9 cellular contexts compared by ENCODE assay signal in the genomic region with DNA sequence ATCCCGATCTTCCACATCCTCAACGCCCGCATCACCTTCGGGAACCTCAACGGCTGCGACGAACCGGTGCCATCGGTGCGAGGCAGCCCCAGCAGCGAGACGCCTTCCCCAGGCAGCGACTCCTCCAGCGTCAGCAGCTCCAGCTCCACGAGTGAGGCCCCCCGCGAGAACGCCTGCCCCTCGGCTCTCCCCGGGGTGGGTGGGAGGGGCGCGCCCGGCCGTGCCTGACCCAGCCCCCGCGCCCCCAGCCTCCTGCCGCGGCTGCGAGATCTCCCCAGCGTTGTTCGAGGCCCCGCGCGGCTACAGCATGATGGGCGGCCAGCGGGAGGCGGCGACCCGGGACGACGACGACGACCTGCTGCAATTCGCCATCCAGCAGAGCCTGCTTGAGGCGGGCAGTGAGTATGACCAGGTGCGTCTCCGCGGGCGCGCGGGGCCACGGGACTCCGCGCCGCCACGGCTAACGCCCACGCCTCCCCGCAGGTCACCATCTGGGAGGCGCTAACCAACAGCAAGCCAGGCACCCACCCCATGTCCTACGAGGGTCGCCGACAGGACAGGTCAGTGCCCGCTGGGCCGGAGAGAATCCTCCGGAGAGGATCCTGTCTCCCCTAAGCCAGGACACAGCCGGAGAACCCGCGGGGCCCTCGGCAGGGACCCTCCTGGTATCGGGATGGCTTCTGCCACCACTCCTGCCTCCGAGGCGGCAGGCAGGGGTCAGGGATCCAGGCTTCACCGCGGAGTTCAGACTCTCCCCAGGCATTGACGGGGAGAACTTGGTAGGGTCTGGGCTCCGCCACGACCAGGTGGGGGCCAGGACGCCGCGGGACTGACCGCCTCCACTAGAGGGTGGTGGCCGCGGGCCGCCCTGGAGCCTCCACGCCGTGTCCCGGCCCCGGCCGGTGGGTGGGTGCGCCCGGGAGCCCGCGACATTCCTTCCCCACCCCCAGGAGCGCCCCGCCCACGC. TPM values are rescaled to one million over a fixed set of nuclear protein-coding genes. Genes with fewer than 3 reads are reported as not detected.
DNase-seq lines count a peak whose midpoint lies in the region; ATAC-seq, FAIRE-seq and TF ChIP-seq lines count a peak whose summit lies in the region.
"Had no signal": no experiment of that assay in that cellular context is flagged by ENCODE, and none has a peak within 500 bp of the region (broad histone marks: within the 10 kb centered on the region; RNA-seq: fewer than 3 reads in every experiment).

No MANE protein-coding gene starts in this region.

- no peak for TF ChIP-seq RAD21 in K562 (CRISPR knock-in tag; conservative IDR thresholded peaks at IDR 0.05 in 1 of 2, IDR thresholded peaks at IDR 0.05 in 1 of 2)

- POLR2A ChIA-PET in K562 (lab: Yijun Ruan, JAX): interaction anchor here (1.2 kb wide), 1 partner anchor 17 kb away, joined by 3 read pairs; no protein-coding TSS in a partner anchor

- no peaks in the 10 kb centered on the region; the same call in 1 of the 2 replicates for H4K20me1 ChIP-seq in K562 (replicated peaks; ENCODE audit: control insufficient read depth, insufficient read depth, low read length)

- H3K27ac ChIP-seq in K562 (ENCODE audit: extremely low read depth, low read depth, low read length): no peak overlapping the region
- H3K27ac ChIP-seq in lower lobe of right lung: no peak overlapping the region
- H3K27ac ChIP-seq in thymus (ENCODE audit: low read depth): no peak overlapping the region

- no TSS peak for BruUV-seq in K562 (replicated peaks; lab: Mats Ljungman, UMichigan)

- peaks cover 6% of the 10 kb centered on the region for H3K9me1 ChIP-seq in K562 (ENCODE audit: control insufficient read depth, insufficient read depth, low read length)

- H3K36me3 ChIP-seq in K562 (ENCODE audit: control insufficient read depth, insufficient read depth, low read length): peaks cover 3% of the 10 kb centered on the region; the same call in 1 of the 3 replicates
- H3K36me3 ChIP-seq in lower lobe of right lung: no peaks in the 10 kb centered on the region
- H3K36me3 ChIP-seq in thymus (ENCODE audit: control insufficient read depth, insufficient read depth): no peaks in the 10 kb centered on the region

- peaks cover 32% of the 10 kb centered on the region for H3K4me1 Mint-ChIP-seq in activated naive CD4-positive, alpha-beta T cell treated with anti-CD3 and anti-CD28 coated beads, Interleukin-2, amount 50 U/mL, for 24 hours
- H3K4me1 Mint-ChIP-seq in glutamatergic neuron (ENCODE audit: low read depth, unreplicated experiment): peaks cover 6% of the 10 kb centered on the region

- peaks cover 17 to 51% of the 10 kb centered on the region in 2 experiments for H3K4me1 ChIP-seq in K562 (replicated peaks in 1 of 2; ENCODE audit: control insufficient read depth in 2 of 2, insufficient read depth in 2 of 2, low read length in 2 of 2)
- peaks cover 48% of the 10 kb centered on the region for H3K4me1 ChIP-seq in lower lobe of right lung
- peaks cover 37% of the 10 kb centered on the region for H3K4me1 ChIP-seq in thymus (ENCODE audit: control insufficient read depth, insufficient read depth, low read length)

- no peak for TF ChIP-seq CTCF in K562 (IDR thresholded peaks at IDR 0.05 in 2 of 3, conservative IDR thresholded peaks at IDR 0.05 in 1 of 3; ENCODE audit: insufficient read depth in 2 of 3, low read depth in 1 of 3, low read length in 3 of 3)
- no peak for TF ChIP-seq CTCF in lower lobe of right lung (IDR thresholded peaks at IDR 0.05)
- TF ChIP-seq CTCF in glutamatergic neuron (IDR thresholded peaks at IDR 0.05; ENCODE audit: partially characterized antibody, unreplicated experiment): no peak

- H3K4me3 ChIP-seq in K562 (no peak overlapping the region), lower lobe of right lung (peak overlapping the region; percentile 47), thymus (ENCODE audit: low read length) (peak overlapping the region; percentile 37)

- H3K9ac ChIP-seq in K562 (ENCODE audit: insufficient read depth in 1 of 2, low read depth in 2 of 2, low read length in 2 of 2): no peak overlapping the region

- no peak overlapping the region for H3K4me2 ChIP-seq in K562 (ENCODE audit: insufficient read depth, low read length)

- 94% methylated on average over 29 of the region's 97 CpGs for WGBS in K562 (ENCODE audit: insufficient coverage, low coverage, missing lambda C conversion rate)
- WGBS in thymus: 51% methylated on average over 97 of the region's 97 CpGs

- FAIRE-seq in K562 (lab: Jason Lieb, UNC): no peak

- H3K4me3 Mint-ChIP-seq in activated naive CD4-positive, alpha-beta T cell treated with anti-CD3 and anti-CD28 coated beads, Interleukin-2, amount 50 U/mL, for 24 hours: peak overlapping the region; percentile 68
- no peak overlapping the region for H3K4me3 Mint-ChIP-seq in glutamatergic neuron (ENCODE audit: unreplicated experiment)

- H3K27me3 ChIP-seq in K562 (ENCODE audit: control insufficient read depth in 2 of 2, insufficient read depth in 2 of 2, low read length in 2 of 2) (no peaks in the 10 kb centered on the region), lower lobe of right lung (ENCODE audit: low read depth) (peaks cover 11% of the 10 kb centered on the region), thymus (ENCODE audit: control insufficient read depth, insufficient read depth) (peaks cover 25% of the 10 kb centered on the region)

- no peak overlapping the region for H3K27ac Mint-ChIP-seq in activated naive CD4-positive, alpha-beta T cell treated with anti-CD3 and anti-CD28 coated beads, Interleukin-2, amount 50 U/mL, for 24 hours
- H3K27ac Mint-ChIP-seq in glutamatergic neuron (ENCODE audit: unreplicated experiment): no peak overlapping the region

- in situ Hi-C loops in K562 (cut with MboI): no loop called here

- no peaks in the 10 kb centered on the region for H3K36me3 Mint-ChIP-seq in activated naive CD4-positive, alpha-beta T cell treated with anti-CD3 and anti-CD28 coated beads, Interleukin-2, amount 50 U/mL, for 24 hours
- peaks cover 6% of the 10 kb centered on the region for H3K36me3 Mint-ChIP-seq in glutamatergic neuron (ENCODE audit: unreplicated experiment)

- no peaks in the 10 kb centered on the region for H3K79me2 ChIP-seq in K562 (ENCODE audit: control insufficient read depth, insufficient read depth, low read length)

- TF ChIP-seq EP300 in K562 (IDR thresholded peaks at IDR 0.05; ENCODE audit: low read length): no peak

- intact Hi-C loops in K562 (cut with micrococcal nuclease) (loop anchor here (10.0 kb wide), 1 partner anchor 468 kb away; no protein-coding TSS in a partner anchor), lower lobe of right lung (cut with DNase I) (no loop called here)

- H2AFZ ChIP-seq in K562 (ENCODE audit: low read depth, low read length): no peak overlapping the region

- no peak for DNase-seq in activated naive CD4-positive, alpha-beta T cell treated with anti-CD3 and anti-CD28 coated beads, Interleukin-2, amount 50 U/mL, for 16 hours
- DNase-seq in K562 (ENCODE audit: extremely low read depth in 1 of 4, low spot score in 3 of 4) (no peak), lower lobe of right lung (no peak), glutamatergic neuron (no peak)
- DNase-seq in stimulated activated CD4-positive, alpha-beta T cell treated with anti-CD3 and anti-CD28 coated beads, Interleukin-4, amount 100 ng/mL, for 1 hour: no peak
- DNase-seq: NCI-H510A had no signal

- CTCF ChIA-PET in K562 (lab: Yijun Ruan, JAX; ENCODE audit: low intra/inter-chr PET ratio): no interaction called here

- no peaks in the 10 kb centered on the region for H3K9me3 ChIP-seq in K562 (replicated peaks; ENCODE audit: control insufficient read depth, insufficient read depth, low read depth, low read length)
- no peaks in the 10 kb centered on the region for H3K9me3 ChIP-seq in lower lobe of right lung
- H3K9me3 ChIP-seq in thymus (ENCODE audit: control insufficient read depth): no peaks in the 10 kb centered on the region

- H3K9me3 Mint-ChIP-seq in activated naive CD4-positive, alpha-beta T cell treated with anti-CD3 and anti-CD28 coated beads, Interleukin-2, amount 50 U/mL, for 24 hours: no peaks in the 10 kb centered on the region
- peaks cover 10% of the 10 kb centered on the region for H3K9me3 Mint-ChIP-seq in glutamatergic neuron (ENCODE audit: unreplicated experiment)

- TF ChIP-seq POLR2A in K562 (conservative IDR thresholded peaks at IDR 0.05): no peak

- ATAC-seq in K562 (no peak), lower lobe of right lung (peak in 1 of 2 donors; percentile 0), GM21576 (IDR thresholded peaks at IDR 0.05; ENCODE audit: unreplicated experiment) (no peak)

- H3K27me3 Mint-ChIP-seq in activated naive CD4-positive, alpha-beta T cell treated with anti-CD3 and anti-CD28 coated beads, Interleukin-2, amount 50 U/mL, for 24 hours: no peaks in the 10 kb centered on the region
- H3K27me3 Mint-ChIP-seq in glutamatergic neuron (ENCODE audit: unreplicated experiment): peaks cover 17% of the 10 kb centered on the region

RNA-seq across cellular contexts. Expression of gene CORO6, which starts 10.0 kb away (rescaled TPM):
- total RNA-seq in K562 (2011; cell fraction: chromatin; rRNA removed; ENCODE audit: low replicate concordance): 15.2 and 53.0 TPM in 2 replicates
- 19.7 and 21.4 TPM in 2 replicates for total RNA-seq in K562 (2011; cell fraction: nucleolus; rRNA removed)
- total RNA-seq in K562 (2011; cell fraction: nucleoplasm; rRNA removed): 13.7 and 15.3 TPM in 2 replicates
- total RNA-seq in K562 (2014; rRNA removed) (2.8 and 2.9 TPM in 2 replicates), K562 (2014; rRNA removed; fragmentation: Illumina TruSeq; extraction: Trizol) (0.47 and 0.64 TPM in 2 replicates), K562 (2015; rRNA removed; fragmentation: Illumina TruSeq; extraction: Trizol) (1.7 and 2.5 TPM in 2 replicates), K562 (2021) (4.4 TPM in 2 replicates), lower lobe of right lung (6.6 TPM), glutamatergic neuron (ENCODE audit: unreplicated experiment) (1.4 TPM)
- polyA plus RNA-seq in K562 (2011; rRNA removed) (9.8 and 11.9 TPM in 2 replicates), K562 (2014; fragmentation: Illumina TruSeq; extraction: Trizol) (2.4 and 3.1 TPM in 2 replicates), K562 (2014; fragmentation: Nextera tagmentation; extraction: Ambion mirVana) (under 1 TPM; 0.04 to 0.11 TPM), K562 (2014; rRNA removed) (6.6 and 9.1 TPM in 2 replicates), thymus (17.0 TPM)
- 4.9 and 9.8 TPM in 2 replicates for polyA plus RNA-seq in K562 (2011; cell fraction: cytosol; rRNA removed)
- polyA plus RNA-seq in K562 (2011; cell fraction: nucleus; rRNA removed): 96.7 and 310 TPM in 2 replicates
- 4.9 and 6.6 TPM in 2 replicates for polyA plus RNA-seq in K562 (2012)
- polyA minus RNA-seq in K562 (2011; rRNA and poly(A)+ RNA removed): 5.3 and 14.2 TPM in 2 replicates
- polyA minus RNA-seq in K562 (2011; cell fraction: cytosol; rRNA and poly(A)+ RNA removed): 2.5 and 5.4 TPM in 2 replicates
- 15.4 and 24.0 TPM in 2 replicates for polyA minus RNA-seq in K562 (2011; cell fraction: nucleus; rRNA and poly(A)+ RNA removed)

RNA-seq across cellular contexts. Expression of gene ANKRD13B, which starts 19.8 kb away (rescaled TPM):
- 17.2 and 53.9 TPM in 2 replicates for total RNA-seq in K562 (2011; cell fraction: chromatin; rRNA removed; ENCODE audit: low replicate concordance)
- 37.9 and 41.4 TPM in 2 replicates for total RNA-seq in K562 (2011; cell fraction: nucleolus; rRNA removed)
- 20.8 and 22.1 TPM in 2 replicates for total RNA-seq in K562 (2011; cell fraction: nucleoplasm; rRNA removed)
- total RNA-seq in K562 (2014; rRNA removed) (15.8 and 17.1 TPM in 2 replicates), K562 (2014; rRNA removed; fragmentation: Illumina TruSeq; extraction: Trizol) (2.5 and 3.5 TPM in 2 replicates), K562 (2015; rRNA removed; fragmentation: Illumina TruSeq; extraction: Trizol) (4.3 and 5.0 TPM in 2 replicates), K562 (2021) (22.3 and 28.1 TPM in 2 replicates), lower lobe of right lung (6.6 TPM), glutamatergic neuron (ENCODE audit: unreplicated experiment) (123 TPM)
- polyA plus RNA-seq in K562 (2011; rRNA removed) (4.6 and 6.5 TPM in 2 replicates), K562 (2014; fragmentation: Illumina TruSeq; extraction: Trizol) (10.3 and 11.7 TPM in 2 replicates), K562 (2014; fragmentation: Nextera tagmentation; extraction: Ambion mirVana) (under 1 TPM; 0.15 to 0.59 TPM), K562 (2014; rRNA removed) (14.2 and 15.6 TPM in 2 replicates), thymus (2.2 TPM)
- 3.9 and 14.6 TPM in 2 replicates for polyA plus RNA-seq in K562 (2011; cell fraction: cytosol; rRNA removed)
- polyA plus RNA-seq in K562 (2011; cell fraction: nucleus; rRNA removed): 28.4 and 73.6 TPM in 2 replicates
- polyA plus RNA-seq in K562 (2012): 9.4 and 11.3 TPM in 2 replicates
- polyA minus RNA-seq in K562 (2011; rRNA and poly(A)+ RNA removed): 2.5 and 3.7 TPM in 2 replicates
- polyA minus RNA-seq in K562 (2011; cell fraction: cytosol; rRNA and poly(A)+ RNA removed): 8.7 and 9.4 TPM in 2 replicates
- polyA minus RNA-seq in K562 (2011; cell fraction: nucleus; rRNA and poly(A)+ RNA removed): 11.3 and 11.8 TPM in 2 replicates

RNA-seq across cellular contexts. Expression of gene GIT1, which starts 23.2 kb away (rescaled TPM):
- total RNA-seq in K562 (2011; cell fraction: chromatin; rRNA removed; ENCODE audit: low replicate concordance): 26.1 and 92.6 TPM in 2 replicates
- total RNA-seq in K562 (2011; cell fraction: nucleolus; rRNA removed): 53.0 and 61.9 TPM in 2 replicates
- 24.8 and 33.5 TPM in 2 replicates for total RNA-seq in K562 (2011; cell fraction: nucleoplasm; rRNA removed)
- total RNA-seq in K562 (2014; rRNA removed): 22.6 and 27.5 TPM in 2 replicates
- 7.2 and 11.4 TPM in 2 replicates for total RNA-seq in K562 (2014; rRNA removed; fragmentation: Illumina TruSeq; extraction: Trizol)
- total RNA-seq in K562 (2015; rRNA removed; fragmentation: Illumina TruSeq; extraction: Trizol): 17.1 and 17.3 TPM in 2 replicates
- total RNA-seq in K562 (2021): 31.3 and 35.3 TPM in 2 replicates
- 15.9 and 16.5 TPM in 2 replicates for polyA plus RNA-seq in K562 (2011; rRNA removed)
- 12.4 and 42.3 TPM in 2 replicates for polyA plus RNA-seq in K562 (2011; cell fraction: cytosol; rRNA removed)
- 30.8 and 82.9 TPM in 2 replicates for polyA plus RNA-seq in K562 (2011; cell fraction: nucleus; rRNA removed)
- polyA plus RNA-seq in K562 (2012): 22.2 and 29.8 TPM in 2 replicates
- 29.9 and 31.2 TPM in 2 replicates for polyA plus RNA-seq in K562 (2014; fragmentation: Illumina TruSeq; extraction: Trizol)
- under 1 TPM; 0.35 to 0.38 TPM for polyA plus RNA-seq in K562 (2014; fragmentation: Nextera tagmentation; extraction: Ambion mirVana)
- 21.4 and 21.6 TPM in 2 replicates for polyA plus RNA-seq in K562 (2014; rRNA removed)
- polyA minus RNA-seq in K562 (2011; rRNA and poly(A)+ RNA removed): 7.8 and 14.8 TPM in 2 replicates
- 22.0 and 24.6 TPM in 2 replicates for polyA minus RNA-seq in K562 (2011; cell fraction: cytosol; rRNA and poly(A)+ RNA removed)
- polyA minus RNA-seq in K562 (2011; cell fraction: nucleus; rRNA and poly(A)+ RNA removed): 21.4 and 31.9 TPM in 2 replicates
- total RNA-seq in lower lobe of right lung: 53.1 TPM
- 33.7 TPM for polyA plus RNA-seq in thymus
- 46.7 TPM for total RNA-seq in glutamatergic neuron (ENCODE audit: unreplicated experiment)

RNA-seq across cellular contexts. Expression of gene TP53I13, which starts 44.2 kb away (rescaled TPM):
- total RNA-seq in K562 (2011; cell fraction: chromatin; rRNA removed; ENCODE audit: low replicate concordance): 13.5 and 50.0 TPM in 2 replicates
- total RNA-seq in K562 (2011; cell fraction: nucleolus; rRNA removed): 63.0 and 73.5 TPM in 2 replicates
- 36.1 and 46.0 TPM in 2 replicates for total RNA-seq in K562 (2011; cell fraction: nucleoplasm; rRNA removed)
- total RNA-seq in K562 (2014; rRNA removed) (25.2 and 27.6 TPM in 2 replicates), K562 (2014; rRNA removed; fragmentation: Illumina TruSeq; extraction: Trizol) (1.8 and 3.3 TPM in 2 replicates), K562 (2015; rRNA removed; fragmentation: Illumina TruSeq; extraction: Trizol) (13.0 and 13.9 TPM in 2 replicates), K562 (2021) (24.5 and 28.3 TPM in 2 replicates), lower lobe of right lung (62.7 TPM), glutamatergic neuron (ENCODE audit: unreplicated experiment) (14.3 TPM)
- polyA plus RNA-seq in K562 (2011; rRNA removed) (9.1 and 10.3 TPM in 2 replicates), K562 (2014; fragmentation: Illumina TruSeq; extraction: Trizol) (4.7 and 13.5 TPM in 2 replicates), K562 (2014; fragmentation: Nextera tagmentation; extraction: Ambion mirVana) (under 1 TPM; 0.08 to 0.13 TPM), K562 (2014; rRNA removed) (23.8 and 27.2 TPM in 2 replicates), thymus (98.2 TPM)
- polyA plus RNA-seq in K562 (2011; cell fraction: cytosol; rRNA removed): 9.9 and 48.3 TPM in 2 replicates
- 48.7 and 101 TPM in 2 replicates for polyA plus RNA-seq in K562 (2011; cell fraction: nucleus; rRNA removed)
- polyA plus RNA-seq in K562 (2012): 16.9 and 38.4 TPM in 2 replicates
- 1.5 and 4.3 TPM in 2 replicates for polyA minus RNA-seq in K562 (2011; rRNA and poly(A)+ RNA removed)
- 16.0 and 22.0 TPM in 2 replicates for polyA minus RNA-seq in K562 (2011; cell fraction: cytosol; rRNA and poly(A)+ RNA removed)
- 17.6 and 17.8 TPM in 2 replicates for polyA minus RNA-seq in K562 (2011; cell fraction: nucleus; rRNA and poly(A)+ RNA removed)

RNA-seq across cellular contexts. Expression of gene ABHD15, which starts 45.9 kb away (rescaled TPM):
- total RNA-seq in K562 (2011; cell fraction: chromatin; rRNA removed; ENCODE audit: low replicate concordance): 4.0 and 8.2 TPM in 2 replicates
- total RNA-seq in K562 (2011; cell fraction: nucleolus; rRNA removed): 6.7 and 7.8 TPM in 2 replicates
- 4.4 and 5.1 TPM in 2 replicates for total RNA-seq in K562 (2011; cell fraction: nucleoplasm; rRNA removed)
- total RNA-seq in K562 (2014; rRNA removed) (2.4 and 3.1 TPM in 2 replicates), K562 (2014; rRNA removed; fragmentation: Illumina TruSeq; extraction: Trizol) (2.0 and 2.2 TPM in 2 replicates), K562 (2015; rRNA removed; fragmentation: Illumina TruSeq; extraction: Trizol) (3.8 and 4.2 TPM in 2 replicates), K562 (2021) (4.0 and 4.2 TPM in 2 replicates), lower lobe of right lung (14.3 TPM), glutamatergic neuron (ENCODE audit: unreplicated experiment) (2.5 TPM)
- polyA plus RNA-seq in K562 (2011; rRNA removed) (0.85 and 1.8 TPM in 2 replicates), K562 (2014; fragmentation: Illumina TruSeq; extraction: Trizol) (2.4 and 2.5 TPM in 2 replicates), K562 (2014; fragmentation: Nextera tagmentation; extraction: Ambion mirVana) (under 1 TPM; 0.85 to 0.97 TPM), K562 (2014; rRNA removed) (2.1 and 2.9 TPM in 2 replicates), thymus (7.8 TPM)
- polyA plus RNA-seq in K562 (2011; cell fraction: cytosol; rRNA removed): 0.83 and 3.0 TPM in 2 replicates
- 1.4 and 2.9 TPM in 2 replicates for polyA plus RNA-seq in K562 (2011; cell fraction: nucleus; rRNA removed)
- 3.2 and 5.4 TPM in 2 replicates for polyA plus RNA-seq in K562 (2012)
- 1.6 and 3.6 TPM in 2 replicates for polyA minus RNA-seq in K562 (2011; rRNA and poly(A)+ RNA removed)
- 1.5 and 2.9 TPM in 2 replicates for polyA minus RNA-seq in K562 (2011; cell fraction: cytosol; rRNA and poly(A)+ RNA removed)
- 1.7 and 2.8 TPM in 2 replicates for polyA minus RNA-seq in K562 (2011; cell fraction: nucleus; rRNA and poly(A)+ RNA removed)
